10 cellular contexts compared by ENCODE assay signal in genomic region chr3:99012051-99012450, GRCh38.
DNase-seq lines count a peak whose midpoint lies in the region; ATAC-seq and TF ChIP-seq lines count a peak whose summit lies in the region.
"Had no signal": no experiment of that assay in that cellular context is flagged by ENCODE, and none has a peak within 500 bp of the region (broad histone marks: within the 10 kb centered on the region; RNA-seq: fewer than 3 reads in every experiment).

No MANE protein-coding gene starts in this region.

- H3K27me3 Mint-ChIP-seq in endodermal cell (ENCODE audit: insufficient read depth): no peaks in the 10 kb centered on the region
- H3K27me3 Mint-ChIP-seq: activated CD4-positive, alpha-beta memory T cell treated with anti-CD3 and anti-CD28 coated beads, Interleukin-2, amount 10 ng/mL, durations not matched to agents 7 days and 5 days had no signal

- no peaks in the 10 kb centered on the region for H3K27me3 ChIP-seq in endodermal cell (ENCODE audit: control insufficient read depth, insufficient read depth, low read length, poor library complexity, severe bottlenecking)

- DNase-seq in ACHN (peak; percentile 92), astrocyte of the cerebellum (ENCODE audit: low read depth) (peak; percentile 39), caudate nucleus (lab: John Stamatoyannopoulos, UW) (no peak), posterior cingulate gyrus (no peak), endodermal cell (no peak), NCI-H446 treated with DMSO at 0.1 percent for 48 hours (lab: John Stamatoyannopoulos, UW) (no peak)
- DNase-seq: activated CD4-positive, alpha-beta memory T cell treated with anti-CD3 and anti-CD28 coated beads, Interleukin-2, amount 10 ng/mL, durations not matched to agents 7 days and 5 days; dorsolateral prefrontal cortex had no signal

- no peaks in the 10 kb centered on the region for H3K9me3 Mint-ChIP-seq in endodermal cell
- H3K9me3 Mint-ChIP-seq: activated CD4-positive, alpha-beta memory T cell treated with anti-CD3 and anti-CD28 coated beads, Interleukin-2, amount 10 ng/mL, durations not matched to agents 7 days and 5 days had no signal

- H3K4me1 Mint-ChIP-seq in endodermal cell: no peaks in the 10 kb centered on the region
- H3K4me1 Mint-ChIP-seq: activated CD4-positive, alpha-beta memory T cell treated with anti-CD3 and anti-CD28 coated beads, Interleukin-2, amount 10 ng/mL, durations not matched to agents 7 days and 5 days had no signal

- H3K27ac ChIP-seq in caudate nucleus (ENCODE audit: low read depth, low read length) (no peak overlapping the region), endodermal cell (ENCODE audit: low read depth, low read length) (no peak overlapping the region)
- H3K27ac ChIP-seq: dorsolateral prefrontal cortex had no signal

- no peak overlapping the region for H3K9ac ChIP-seq in endodermal cell (ENCODE audit: extremely low read depth, low read length, poor library complexity, severe bottlenecking)

- TF ChIP-seq CTCF in astrocyte of the cerebellum (IDR thresholded peaks at IDR 0.05; ENCODE audit: low read depth, low read length, missing control alignments) (no peak), endodermal cell (conservative IDR thresholded peaks at IDR 0.05) (no peak)

- H3K9me3 ChIP-seq in endodermal cell (ENCODE audit: control insufficient read depth, low read length): no peaks in the 10 kb centered on the region

- in situ Hi-C loops in ACHN (cut with HindIII; ENCODE audit: low pct_ligation_motif_present, low pct_unique_long_range_greater_than_20kb, low sequenced_read_pairs) (no loop called here), astrocyte of the cerebellum (cut with HindIII; ENCODE audit: low sequenced_read_pairs) (loop anchor here (25.0 kb wide), 1 partner anchor 400 kb away; no protein-coding TSS in a partner anchor)

- intact Hi-C loops in posterior cingulate gyrus (cut with DNase I): no loop called here

- 86 to 90% methylated on average over 1 to 3 of the region's 3 CpGs for WGBS in endodermal cell (ENCODE audit: insufficient coverage in 1 of 2, insufficient read length in 1 of 2), 2 experiments

- no peaks in the 10 kb centered on the region for H3K36me3 Mint-ChIP-seq in endodermal cell (ENCODE audit: low read depth)

- no peak overlapping the region for H3K4me3 ChIP-seq in astrocyte of the cerebellum (ENCODE audit: low read depth, low read length)
- H3K4me3 ChIP-seq in endodermal cell (ENCODE audit: low read length): no peak overlapping the region
- H3K4me3 ChIP-seq: dorsolateral prefrontal cortex had no signal

- no peak overlapping the region for H3K27ac Mint-ChIP-seq in endodermal cell
- H3K27ac Mint-ChIP-seq: activated CD4-positive, alpha-beta memory T cell treated with anti-CD3 and anti-CD28 coated beads, Interleukin-2, amount 10 ng/mL, durations not matched to agents 7 days and 5 days had no signal

- ATAC-seq in GM19324 (IDR thresholded peaks at IDR 0.05; ENCODE audit: low FRiP score, unreplicated experiment) (peak; percentile 80), HG02943 (IDR thresholded peaks at IDR 0.05; ENCODE audit: low read depth, unreplicated experiment) (peak; percentile 76)

- H3K36me3 ChIP-seq in endodermal cell (ENCODE audit: control insufficient read depth, insufficient read depth, low read length): no peaks in the 10 kb centered on the region

- H3K4me3 Mint-ChIP-seq in endodermal cell: no peak overlapping the region
- H3K4me3 Mint-ChIP-seq: activated CD4-positive, alpha-beta memory T cell treated with anti-CD3 and anti-CD28 coated beads, Interleukin-2, amount 10 ng/mL, durations not matched to agents 7 days and 5 days had no signal

- H3K4me1 ChIP-seq in endodermal cell (ENCODE audit: control insufficient read depth, insufficient read depth, low read length): no peaks in the 10 kb centered on the region

Comparison
In these comparisons a context has a peak if more than half of its experiments do, and no peak if none do; other contexts are left out.
1. DNase-seq: peak in ACHN (single experiment) and astrocyte of the cerebellum (single experiment); none in caudate nucleus (0 of 61), posterior cingulate gyrus (0 of 10), endodermal cell (single experiment) and NCI-H446 treated with DMSO at 0.1 percent for 48 hours (single experiment).